ENCODE assay signal across 17 cellular contexts in genomic region chrX:124344246-124344645, GRCh38. TPM values are rescaled to one million over a fixed set of nuclear protein-coding genes. Genes with fewer than 3 reads are reported as not detected.
DNase-seq lines count a peak whose midpoint lies in the region; ATAC-seq and TF ChIP-seq lines count a peak whose summit lies in the region.
"Had no signal": no experiment of that assay in that cellular context is flagged by ENCODE, and none has a peak within 500 bp of the region (broad histone marks: within the 10 kb centered on the region; RNA-seq: fewer than 3 reads in every experiment).

No MANE protein-coding gene starts in this region.

- peaks cover 67% of the 10 kb centered on the region for H3K4me1 Mint-ChIP-seq in stimulated activated naive CD8-positive, alpha-beta T cell treated with anti-CD3 and anti-CD28 coated beads, Interleukin-15, Interleukin-2, amounts not matched to agents 100 ng/mL and 50 ng/mL, for 24 hours (ENCODE audit: low read depth)
- H3K4me1 Mint-ChIP-seq in activated naive CD8-positive, alpha-beta T cell treated with anti-CD3 and anti-CD28 coated beads, Interleukin-2, amount 50 U/mL, for 24 hours, result peaks cover 64% of the 10 kb centered on the region
- H3K4me1 Mint-ChIP-seq in MCF 10A (ENCODE audit: insufficient read depth, unreplicated experiment), result no peaks in the 10 kb centered on the region
- H3K4me1 Mint-ChIP-seq: activated B cell treated with CpG ODN at 0.5 μM for 24 hours, naive B cell had no signal

- no peak for TF ChIP-seq CTCF in MCF 10A (IDR thresholded peaks at IDR 0.05; ENCODE audit: unreplicated experiment)

- no TSS peak for BruUV-seq in MCF 10A (replicated peaks; lab: Mats Ljungman, UMichigan)

- DNase-seq in stimulated activated naive CD8-positive, alpha-beta T cell treated with anti-CD3 and anti-CD28 coated beads, Interleukin-15, Interleukin-2, amounts not matched to agents 100 U/mL and 50 U/mL, for 24 hours, result no peak
- no peak for DNase-seq in activated naive CD8-positive, alpha-beta T cell treated with anti-CD3 and anti-CD28 coated beads, Interleukin-2, amount 50 U/mL, for 24 hours
- no peak for DNase-seq in MCF 10A (ENCODE audit: unreplicated experiment)
- no peak for DNase-seq in right cardiac atrium
- DNase-seq: activated B cell treated with CpG ODN at 0.5 μM for 24 hours, body of pancreas, DMS 273 treated with DMSO at 0.1 percent for 48 hours, naive B cell, NCI-H2081, NCI-H748 treated with DMSO at 0.1 percent for 48 hours, psoas muscle had no signal

- no peaks in the 10 kb centered on the region for H3K27me3 Mint-ChIP-seq in stimulated activated naive CD8-positive, alpha-beta T cell treated with anti-CD3 and anti-CD28 coated beads, Interleukin-15, Interleukin-2, amounts not matched to agents 100 ng/mL and 50 ng/mL, for 24 hours
- H3K27me3 Mint-ChIP-seq in activated naive CD8-positive, alpha-beta T cell treated with anti-CD3 and anti-CD28 coated beads, Interleukin-2, amount 50 U/mL, for 24 hours, result no peaks in the 10 kb centered on the region
- no peaks in the 10 kb centered on the region for H3K27me3 Mint-ChIP-seq in MCF 10A (ENCODE audit: insufficient read depth, unreplicated experiment)
- H3K27me3 Mint-ChIP-seq: dendritic cell treated with granulocyte-macrophage colony-stimulating factor and Interleukin-4, amounts not matched to agents 40 ng/mL and 50 ng/mL, for 4 days; naive B cell had no signal

- peak overlapping the region; percentile 93 for H3K27ac ChIP-seq in KOPT-K1 (ENCODE audit: low read depth, low read length, poor library complexity, severe bottlenecking)
- no peak overlapping the region for H3K27ac ChIP-seq in right cardiac atrium (ENCODE audit: low read length)
- H3K27ac ChIP-seq: body of pancreas, psoas muscle had no signal

- CTCF ChIA-PET in MCF 10A (lab: Yijun Ruan, JAX), result no interaction called here

- H3K27ac Mint-ChIP-seq in stimulated activated naive CD8-positive, alpha-beta T cell treated with anti-CD3 and anti-CD28 coated beads, Interleukin-15, Interleukin-2, amounts not matched to agents 100 ng/mL and 50 ng/mL, for 24 hours, result peak overlapping the region; percentile 95
- peak overlapping the region; percentile 96 for H3K27ac Mint-ChIP-seq in activated naive CD8-positive, alpha-beta T cell treated with anti-CD3 and anti-CD28 coated beads, Interleukin-2, amount 50 U/mL, for 24 hours
- H3K27ac Mint-ChIP-seq in MCF 10A (ENCODE audit: low read depth, unreplicated experiment), result no peak overlapping the region
- H3K27ac Mint-ChIP-seq: activated B cell treated with CpG ODN at 0.5 μM for 24 hours; dendritic cell treated with granulocyte-macrophage colony-stimulating factor and Interleukin-4, amounts not matched to agents 40 ng/mL and 50 ng/mL, for 4 days; naive B cell had no signal

- no peak overlapping the region for H3K4me3 ChIP-seq in right cardiac atrium (ENCODE audit: low read length)
- H3K4me3 ChIP-seq: body of pancreas, psoas muscle had no signal

- no peaks in the 10 kb centered on the region for H3K36me3 Mint-ChIP-seq in stimulated activated naive CD8-positive, alpha-beta T cell treated with anti-CD3 and anti-CD28 coated beads, Interleukin-15, Interleukin-2, amounts not matched to agents 100 ng/mL and 50 ng/mL, for 24 hours (ENCODE audit: low read depth)
- no peaks in the 10 kb centered on the region for H3K36me3 Mint-ChIP-seq in activated naive CD8-positive, alpha-beta T cell treated with anti-CD3 and anti-CD28 coated beads, Interleukin-2, amount 50 U/mL, for 24 hours (ENCODE audit: low read depth)
- no peaks in the 10 kb centered on the region for H3K36me3 Mint-ChIP-seq in MCF 10A (ENCODE audit: insufficient read depth, unreplicated experiment)
- H3K36me3 Mint-ChIP-seq: naive B cell had no signal

- 72% methylated on average over 4 of the region's 4 CpGs for WGBS in right cardiac atrium

- H3K4me3 Mint-ChIP-seq in stimulated activated naive CD8-positive, alpha-beta T cell treated with anti-CD3 and anti-CD28 coated beads, Interleukin-15, Interleukin-2, amounts not matched to agents 100 ng/mL and 50 ng/mL, for 24 hours, result peak overlapping the region; percentile 70
- peak overlapping the region; percentile 71 for H3K4me3 Mint-ChIP-seq in activated naive CD8-positive, alpha-beta T cell treated with anti-CD3 and anti-CD28 coated beads, Interleukin-2, amount 50 U/mL, for 24 hours
- no peak overlapping the region for H3K4me3 Mint-ChIP-seq in MCF 10A (ENCODE audit: unreplicated experiment)
- H3K4me3 Mint-ChIP-seq: activated B cell treated with CpG ODN at 0.5 μM for 24 hours; dendritic cell treated with granulocyte-macrophage colony-stimulating factor and Interleukin-4, amounts not matched to agents 40 ng/mL and 50 ng/mL, for 4 days; naive B cell had no signal

- H3K4me1 ChIP-seq in right cardiac atrium (ENCODE audit: control insufficient read depth, insufficient read depth, low read length), result no peaks in the 10 kb centered on the region
- H3K4me1 ChIP-seq: body of pancreas, psoas muscle had no signal

- H3K27me3 ChIP-seq in right cardiac atrium (ENCODE audit: control insufficient read depth, insufficient read depth), result no peaks in the 10 kb centered on the region
- H3K27me3 ChIP-seq: body of pancreas had no signal

- intact Hi-C loops in MCF 10A (cut with micrococcal nuclease), result no loop called here
- intact Hi-C loops in right cardiac atrium (cut with DNase I), result no loop called here

- H3K9me3 ChIP-seq in KOPT-K1 (ENCODE audit: insufficient read depth, low read length, poor library complexity, severe bottlenecking) (no peaks in the 10 kb centered on the region), right cardiac atrium (ENCODE audit: control insufficient read depth, low read length) (no peaks in the 10 kb centered on the region)
- H3K9me3 ChIP-seq: body of pancreas, psoas muscle had no signal

- H3K36me3 ChIP-seq in KOPT-K1 (ENCODE audit: insufficient read depth, low read length), result no peaks in the 10 kb centered on the region; the same call in 1 of the 2 replicates

- no peaks in the 10 kb centered on the region for H3K9me3 Mint-ChIP-seq in stimulated activated naive CD8-positive, alpha-beta T cell treated with anti-CD3 and anti-CD28 coated beads, Interleukin-15, Interleukin-2, amounts not matched to agents 100 ng/mL and 50 ng/mL, for 24 hours
- H3K9me3 Mint-ChIP-seq in activated naive CD8-positive, alpha-beta T cell treated with anti-CD3 and anti-CD28 coated beads, Interleukin-2, amount 50 U/mL, for 24 hours, result no peaks in the 10 kb centered on the region
- H3K9me3 Mint-ChIP-seq in MCF 10A (ENCODE audit: unreplicated experiment), result no peaks in the 10 kb centered on the region
- H3K9me3 Mint-ChIP-seq: activated B cell treated with CpG ODN at 0.5 μM for 24 hours; dendritic cell treated with granulocyte-macrophage colony-stimulating factor and Interleukin-4, amounts not matched to agents 40 ng/mL and 50 ng/mL, for 4 days had no signal

- POLR2A ChIA-PET in MCF 10A (lab: Yijun Ruan, JAX), result no interaction called here

- ATAC-seq in stimulated activated naive CD8-positive, alpha-beta T cell treated with anti-CD3 and anti-CD28 coated beads, Interleukin-15, Interleukin-2, amounts not matched to agents 100 U/mL and 50 U/mL, for 24 hours, result no peak
- no peak for ATAC-seq in activated naive CD8-positive, alpha-beta T cell treated with anti-CD3 and anti-CD28 coated beads, Interleukin-2, amount 50 U/mL, for 24 hours
- ATAC-seq in HG02759 (IDR thresholded peaks at IDR 0.05; ENCODE audit: unreplicated experiment) (no peak), right cardiac atrium (no peak)
- ATAC-seq: body of pancreas, psoas muscle had no signal

RNA-seq across cellular contexts. Expression of gene SH2D1A, which starts 2.1 kb away (rescaled TPM):
- total RNA-seq in MCF 10A (2022) (not detected in 2 replicates), right cardiac atrium (under 1 TPM; 0.11 to 0.33 (median 0.20) TPM)
- polyA plus RNA-seq in right cardiac atrium, result 0.16 TPM
- total RNA-seq: activated B cell treated with CpG ODN at 0.5 μM for 24 hours, lung microvascular endothelial cell, RPMI7951 had no signal

RNA-seq across cellular contexts. Expression of gene TEX13D, which starts 11.8 kb away (rescaled TPM):
- total RNA-seq in MCF 10A (2022) (not detected in 2 replicates), right cardiac atrium (not detected)
- polyA plus RNA-seq in right cardiac atrium, result not detected
- total RNA-seq: activated B cell treated with CpG ODN at 0.5 μM for 24 hours, body of pancreas, lung microvascular endothelial cell, psoas muscle, RPMI7951 had no signal
